In the genomic region with DNA sequence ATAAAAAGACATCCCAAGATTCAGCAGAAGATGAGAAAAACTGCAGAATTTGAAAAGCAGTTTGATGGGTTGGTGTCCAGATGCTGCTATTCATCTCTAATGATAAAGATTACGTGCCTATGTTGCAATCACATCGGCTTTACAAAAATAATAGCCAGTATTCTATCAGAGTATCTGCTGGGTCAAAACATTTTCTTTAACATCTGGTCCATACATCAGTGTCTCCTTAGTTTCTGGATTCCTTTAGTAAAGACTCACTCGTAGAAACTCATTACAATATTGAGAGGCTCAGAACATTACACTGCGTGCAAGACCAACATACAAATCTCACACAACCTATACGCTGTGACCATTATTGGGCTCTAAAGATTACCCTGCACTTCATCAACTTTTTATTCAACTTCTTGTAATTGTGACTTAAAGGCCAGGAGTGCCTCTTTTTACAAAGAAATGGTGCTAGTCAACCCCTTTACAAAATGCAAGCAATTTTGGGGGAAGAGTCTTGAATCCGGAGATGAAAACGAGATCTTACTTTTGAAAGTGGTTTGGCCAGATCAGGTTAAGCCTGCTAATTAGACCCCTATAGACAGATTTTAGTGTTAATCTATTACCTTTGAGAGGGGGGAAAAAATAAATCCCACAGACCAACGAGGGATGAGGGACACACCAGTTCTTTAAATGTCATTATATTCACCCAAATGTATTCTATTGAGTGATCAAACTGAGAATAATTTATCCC, we compare ENCODE assay signal across 8 cellular contexts. TPM values are rescaled to one million over a fixed set of nuclear protein-coding genes. Genes with fewer than 3 reads are reported as not detected.
DNase-seq lines count a peak whose midpoint lies in the region; ATAC-seq and TF ChIP-seq lines count a peak whose summit lies in the region.

No MANE protein-coding gene starts in this region.

- no peak overlapping the region for H2BK120ac ChIP-seq in mesendoderm (ENCODE audit: low read depth, low read length)

- H3K79me2 ChIP-seq in mesendoderm (ENCODE audit: control insufficient read depth, insufficient read depth, low read length) = peaks cover 73% of the 10 kb centered on the region

- peaks cover 7% of the 10 kb centered on the region for H3K4me1 ChIP-seq in mesendoderm (ENCODE audit: control insufficient read depth, low read depth, low read length)

- no peak overlapping the region for H2BK5ac ChIP-seq in mesendoderm (ENCODE audit: low read length)

- H2BK15ac ChIP-seq in mesendoderm (replicated peaks; ENCODE audit: low read depth) = no peak overlapping the region

- no peak for TF ChIP-seq CTCF in 22Rv1 (IDR thresholded peaks at IDR 0.05)
- TF ChIP-seq CTCF in HFF-Myc (IDR thresholded peaks at IDR 0.05; ENCODE audit: low read depth, low read length, missing control alignments) = no peak
- no peak for TF ChIP-seq CTCF in astrocyte of the spinal cord (IDR thresholded peaks at IDR 0.05; ENCODE audit: low read depth, low read length)

- peak overlapping the region; percentile 84 for H3K4me2 ChIP-seq in mesendoderm (ENCODE audit: low read length)

- H3K23ac ChIP-seq in mesendoderm (ENCODE audit: low read length) = no peak overlapping the region

- WGBS in mesendoderm (ENCODE audit: extremely low coverage, insufficient coverage, low lambda C conversion rate) = no CpG with 5 or more reads among the region's 8 CpGs

- in situ Hi-C loops in astrocyte of the spinal cord (cut with HindIII; ENCODE audit: low sequenced_read_pairs) = no loop called here

- H3K9ac ChIP-seq in mesendoderm (ENCODE audit: low read length) = peak overlapping the region; percentile 100

- no peak overlapping the region for H3K4ac ChIP-seq in mesendoderm (ENCODE audit: low read depth, low read length)

- H3K18ac ChIP-seq in mesendoderm (ENCODE audit: low read length) = no peak overlapping the region

- H3K27ac ChIP-seq in 22Rv1 (peak overlapping the region; percentile 98), mesendoderm (ENCODE audit: low read depth, low read length) (no peak overlapping the region)

- no peaks in the 10 kb centered on the region for H3K79me1 ChIP-seq in mesendoderm (ENCODE audit: low read length)

- no peak for ATAC-seq in GM21381 (IDR thresholded peaks at IDR 0.05; ENCODE audit: unreplicated experiment)
- ATAC-seq in HG02852 (IDR thresholded peaks at IDR 0.05; ENCODE audit: unreplicated experiment) = no peak

- no peak overlapping the region for H2AK5ac ChIP-seq in mesendoderm (ENCODE audit: low read length)

- H3K4me3 ChIP-seq in HFF-Myc (replicated peaks; ENCODE audit: low read depth, low read length) (peak overlapping the region; percentile 99), astrocyte of the spinal cord (ENCODE audit: low read depth, low read length) (peak overlapping the region; percentile 100), mesendoderm (ENCODE audit: low read length) (peak overlapping the region; percentile 100)

- no peaks in the 10 kb centered on the region for H3K36me3 ChIP-seq in mesendoderm (ENCODE audit: control insufficient read depth, insufficient read depth, low read length)

- H3K56ac ChIP-seq in mesendoderm (ENCODE audit: low read length) = peak overlapping the region; percentile 69

- no peak overlapping the region for H4K8ac ChIP-seq in mesendoderm (ENCODE audit: low read depth, low read length)

- H4K5ac ChIP-seq in mesendoderm (ENCODE audit: low read length) = no peak overlapping the region

- DNase-seq in HFF-Myc (ENCODE audit: extremely low read depth, low read depth) = no peak
- no peak for DNase-seq in astrocyte of the spinal cord (ENCODE audit: low read depth, low spot score)
- no peak for DNase-seq in mesendoderm
- no peak for DNase-seq in NK-92 treated with Interleukin-12 subunit alpha and Interleukin-12 subunit beta, amount 100 ng/mL, for 24 hours (lab: John Stamatoyannopoulos, UW)
- DNase-seq in NCI-H146 (lab: John Stamatoyannopoulos, UW) = no peak

- no peaks in the 10 kb centered on the region for H3K27me3 ChIP-seq in mesendoderm (ENCODE audit: insufficient read depth, low read length, poor library complexity)

RNA-seq across cellular contexts. Expression of gene TRA2B, which starts 2.9 kb away (rescaled TPM):
- 384 TPM for polyA plus RNA-seq in mesendoderm (2013, experiment 1 of 2)
- polyA plus RNA-seq in mesendoderm (2013, experiment 2 of 2) = 371 TPM
